24 cellular contexts compared by ENCODE assay signal in genomic region chr12:49562233-49562632, GRCh38. TPM values are rescaled to one million over a fixed set of nuclear protein-coding genes. Genes with fewer than 3 reads are reported as not detected.
DNase-seq lines count a peak whose midpoint lies in the region; ATAC-seq and TF ChIP-seq lines count a peak whose summit lies in the region.
"Had no signal": no experiment of that assay in that cellular context is flagged by ENCODE, and none has a peak within 500 bp of the region (broad histone marks: within the 10 kb centered on the region; RNA-seq: fewer than 3 reads in every experiment).

No MANE protein-coding gene starts in this region.

- POLR2A ChIA-PET in activated CD8-positive, alpha-beta T cell treated with anti-CD3 and anti-CD28 coated beads for 36 hours (lab: Charles Lee), result interaction anchor here (1.1 to 3.4 kb wide), 5 partner anchors 8 to 196 kb away, joined by 3 to 17 read pairs (median 4); partner anchors contain the start of genes KCNH3 and PRPF40B
- POLR2A ChIA-PET in activated CD8-positive, alpha-beta T cell treated with anti-CD3 and anti-CD28 coated beads, Interleukin-2, amount 10 ng/mL, durations not matched to agents 7 days and 5 days (lab: Charles Lee), result interaction anchor here (1.2 to 1.3 kb wide), 2 partner anchors 195 kb away, joined by 3 to 5 read pairs; partner anchors contain the start of gene SPATS2
- POLR2A ChIA-PET in HEK293 (lab: Yijun Ruan, JAX), result interaction anchor here (1.1 kb wide), 1 partner anchor 8 kb away, joined by 5 read pairs; no protein-coding TSS in a partner anchor

- H3K27ac Mint-ChIP-seq in activated CD8-positive, alpha-beta T cell treated with anti-CD3 and anti-CD28 coated beads for 36 hours, result peak overlapping the region; percentile 22
- H3K27ac Mint-ChIP-seq in activated CD8-positive, alpha-beta T cell treated with anti-CD3 and anti-CD28 coated beads, Interleukin-2, amount 10 ng/mL, durations not matched to agents 7 days and 5 days, result no peak overlapping the region
- H3K27ac Mint-ChIP-seq in nephron (no peak overlapping the region), osteocyte (ENCODE audit: unreplicated experiment) (no peak overlapping the region)
- H3K27ac Mint-ChIP-seq: CD8-positive, alpha-beta T cell had no signal

- no peak overlapping the region for H3K4me3 ChIP-seq in HEK293 (ENCODE audit: low read depth, low read length)
- H3K4me3 ChIP-seq: K562 had no signal

- no peaks in the 10 kb centered on the region for H3K27me3 Mint-ChIP-seq in activated CD8-positive, alpha-beta T cell treated with anti-CD3 and anti-CD28 coated beads for 36 hours
- H3K27me3 Mint-ChIP-seq in activated CD8-positive, alpha-beta T cell treated with anti-CD3 and anti-CD28 coated beads, Interleukin-2, amount 10 ng/mL, durations not matched to agents 7 days and 5 days (ENCODE audit: low read depth), result no peaks in the 10 kb centered on the region
- H3K27me3 Mint-ChIP-seq in nephron (ENCODE audit: low read depth) (no peaks in the 10 kb centered on the region), osteocyte (ENCODE audit: unreplicated experiment) (no peaks in the 10 kb centered on the region)

- H3K9me3 Mint-ChIP-seq in activated CD8-positive, alpha-beta T cell treated with anti-CD3 and anti-CD28 coated beads for 36 hours, result no peaks in the 10 kb centered on the region
- H3K9me3 Mint-ChIP-seq in activated CD8-positive, alpha-beta T cell treated with anti-CD3 and anti-CD28 coated beads, Interleukin-2, amount 10 ng/mL, durations not matched to agents 7 days and 5 days (ENCODE audit: insufficient read depth), result no peaks in the 10 kb centered on the region
- H3K9me3 Mint-ChIP-seq in nephron (no peaks in the 10 kb centered on the region), osteocyte (ENCODE audit: unreplicated experiment) (no peaks in the 10 kb centered on the region)
- H3K9me3 Mint-ChIP-seq: CD8-positive, alpha-beta T cell had no signal

- H3K4me1 ChIP-seq in HEK293 (ENCODE audit: control insufficient read depth, insufficient read depth, low read length), result no peaks in the 10 kb centered on the region
- H3K4me1 ChIP-seq: Caco-2 had no signal

- peaks cover 11 to 91% of the 10 kb centered on the region in 2 experiments for H3K36me3 ChIP-seq in HEK293 (ENCODE audit: control insufficient read depth in 2 of 2, insufficient read depth in 1 of 2, low read length in 2 of 2)

- H3K4me1 Mint-ChIP-seq in activated CD8-positive, alpha-beta T cell treated with anti-CD3 and anti-CD28 coated beads for 36 hours (ENCODE audit: low read depth), result peaks cover 52% of the 10 kb centered on the region
- peaks cover 70% of the 10 kb centered on the region for H3K4me1 Mint-ChIP-seq in activated CD8-positive, alpha-beta T cell treated with anti-CD3 and anti-CD28 coated beads, Interleukin-2, amount 10 ng/mL, durations not matched to agents 7 days and 5 days (ENCODE audit: low read depth)
- peaks cover 21% of the 10 kb centered on the region for H3K4me1 Mint-ChIP-seq in nephron
- H3K4me1 Mint-ChIP-seq in osteocyte (ENCODE audit: unreplicated experiment), result peaks cover 4% of the 10 kb centered on the region

- no peak for DNase-seq in activated CD8-positive, alpha-beta T cell treated with anti-CD3 and anti-CD28 coated beads for 36 hours
- DNase-seq in activated CD8-positive, alpha-beta T cell treated with anti-CD3 and anti-CD28 coated beads, Interleukin-2, amount 10 ng/mL, durations not matched to agents 7 days and 5 days, result no peak
- no peak for DNase-seq in osteocyte (ENCODE audit: extremely low spot score, unreplicated experiment)
- DNase-seq: C1 segment of cervical spinal cord; Caco-2; CD8-positive, alpha-beta T cell; DMS 273 treated with DMSO at 0.1 percent for 48 hours; DMS79; MV-4-11; NCI-H1105 treated with DMSO at 0.1 percent for 48 hours; NCI-H146; NCI-H1930; NCI-H2107; NCI-H524; NCI-H774; SHP77 had no signal

- H3K9me3 ChIP-seq in HEK293 (ENCODE audit: control insufficient read depth, insufficient read depth, low read depth, low read length), result no peaks in the 10 kb centered on the region
- H3K9me3 ChIP-seq: Caco-2 had no signal

- ATAC-seq in activated CD8-positive, alpha-beta T cell treated with anti-CD3 and anti-CD28 coated beads for 36 hours, result no peak
- no peak for ATAC-seq in activated CD8-positive, alpha-beta T cell treated with anti-CD3 and anti-CD28 coated beads, Interleukin-2, amount 10 ng/mL, durations not matched to agents 7 days and 5 days
- no peak for ATAC-seq in HG03354 (IDR thresholded peaks at IDR 0.05; ENCODE audit: poor library complexity, severe bottlenecking, unreplicated experiment)
- ATAC-seq in HG03469 (IDR thresholded peaks at IDR 0.05; ENCODE audit: unreplicated experiment), result no peak
- ATAC-seq: CD8-positive, alpha-beta T cell; HCT116; K562; Panc1 had no signal

- peaks cover 38% of the 10 kb centered on the region for H3K36me3 Mint-ChIP-seq in activated CD8-positive, alpha-beta T cell treated with anti-CD3 and anti-CD28 coated beads for 36 hours (ENCODE audit: low read depth)
- peaks cover 59% of the 10 kb centered on the region for H3K36me3 Mint-ChIP-seq in activated CD8-positive, alpha-beta T cell treated with anti-CD3 and anti-CD28 coated beads, Interleukin-2, amount 10 ng/mL, durations not matched to agents 7 days and 5 days (ENCODE audit: low read depth)
- peaks cover 27% of the 10 kb centered on the region for H3K36me3 Mint-ChIP-seq in nephron (ENCODE audit: low read depth)
- peaks cover 31% of the 10 kb centered on the region for H3K36me3 Mint-ChIP-seq in osteocyte (ENCODE audit: unreplicated experiment)

- CTCF ChIA-PET in activated CD8-positive, alpha-beta T cell treated with anti-CD3 and anti-CD28 coated beads for 36 hours (lab: Charles Lee), result interaction anchor here (0.6 to 3.2 kb wide), 6 partner anchors 8 to 374 kb away, joined by 3 to 17 read pairs (median 4); no protein-coding TSS in a partner anchor
- CTCF ChIA-PET in activated CD8-positive, alpha-beta T cell treated with anti-CD3 and anti-CD28 coated beads, Interleukin-2, amount 10 ng/mL, durations not matched to agents 7 days and 5 days (lab: Charles Lee), result interaction anchor here (1.7 to 5.3 kb wide), 3 partner anchors 9 to 61 kb away, joined by 6 to 41 read pairs (median 21); partner anchors contain the start of gene PRPF40B
- CTCF ChIA-PET in HEK293 (lab: Yijun Ruan, JAX), result interaction anchor here (1.1 to 2.2 kb wide), 4 partner anchors 8 to 231 kb away, joined by 4 to 13 read pairs (median 4); no protein-coding TSS in a partner anchor

- H3K27ac ChIP-seq in HEK293 (ENCODE audit: extremely low read depth, low read depth, low read length), result peak overlapping the region; percentile 9; the same call in 1 of the 2 replicates

- no peak for TF ChIP-seq CTCF in activated CD8-positive, alpha-beta T cell treated with anti-CD3 and anti-CD28 coated beads for 36 hours (IDR thresholded peaks at IDR 0.05)
- TF ChIP-seq CTCF in HEK293 (tag by site-specific recombination; IDR thresholded peaks at IDR 0.05) (no peak), nephron (IDR thresholded peaks at IDR 0.05; ENCODE audit: unreplicated experiment in 3 of 3) (no peak), osteocyte (IDR thresholded peaks at IDR 0.05) (no peak)

- H3K4me3 Mint-ChIP-seq in activated CD8-positive, alpha-beta T cell treated with anti-CD3 and anti-CD28 coated beads for 36 hours, result no peak overlapping the region
- no peak overlapping the region for H3K4me3 Mint-ChIP-seq in activated CD8-positive, alpha-beta T cell treated with anti-CD3 and anti-CD28 coated beads, Interleukin-2, amount 10 ng/mL, durations not matched to agents 7 days and 5 days
- peak overlapping the region in 2 of 3 experiments; percentile 22 to 53 for H3K4me3 Mint-ChIP-seq in nephron
- no peak overlapping the region for H3K4me3 Mint-ChIP-seq in osteocyte (ENCODE audit: unreplicated experiment)
- H3K4me3 Mint-ChIP-seq: CD8-positive, alpha-beta T cell had no signal

- intact Hi-C loops in activated CD8-positive, alpha-beta T cell treated with anti-CD3 and anti-CD28 coated beads for 36 hours (cut with micrococcal nuclease), result no loop called here

TF ChIP-seq in HEK293, 187 proteins besides CTCF, POLR2A, EP300 and RAD21 (continues in another document):
- TF ChIP-seq ATF2 (tag by site-specific recombination; IDR thresholded peaks at IDR 0.05; ENCODE audit: low read depth), result no peak

RNA-seq across cellular contexts. Expression of gene MCRS1, which starts 5.7 kb away (rescaled TPM):
- total RNA-seq in activated CD8-positive, alpha-beta T cell treated with anti-CD3 and anti-CD28 coated beads for 36 hours, result 10 to 100 TPM; 57.1 to 61.1 TPM
- total RNA-seq in activated CD8-positive, alpha-beta T cell treated with anti-CD3 and anti-CD28 coated beads, Interleukin-2, amount 10 ng/mL, durations not matched to agents 7 days and 5 days, result 10 to 100 TPM; 85.9 to 86.1 TPM
- 61.6 and 69.3 TPM in 2 replicates for total RNA-seq in osteocyte

RNA-seq across cellular contexts. Expression of gene KCNH3, which starts 23.4 kb away (rescaled TPM):
- 1 to 10 TPM; 8.0 to 9.1 TPM for total RNA-seq in activated CD8-positive, alpha-beta T cell treated with anti-CD3 and anti-CD28 coated beads for 36 hours
- total RNA-seq in activated CD8-positive, alpha-beta T cell treated with anti-CD3 and anti-CD28 coated beads, Interleukin-2, amount 10 ng/mL, durations not matched to agents 7 days and 5 days, result 1 to 10 TPM; 5.1 to 5.3 TPM
- 0.35 TPM in 1 of 2 replicates, not detected in the other for total RNA-seq in osteocyte
- total RNA-seq: MCF 10A had no signal

RNA-seq across cellular contexts. Expression of gene FAM186B, which starts 43.2 kb away (rescaled TPM):
- not detected for total RNA-seq in activated CD8-positive, alpha-beta T cell treated with anti-CD3 and anti-CD28 coated beads for 36 hours
- total RNA-seq in activated CD8-positive, alpha-beta T cell treated with anti-CD3 and anti-CD28 coated beads, Interleukin-2, amount 10 ng/mL, durations not matched to agents 7 days and 5 days, result under 1 TPM; 0.18 to 0.21 TPM
- 0.30 and 0.50 TPM in 2 replicates for total RNA-seq in osteocyte

Comparison
In these comparisons a context has a peak if more than half of its experiments do, and no peak if none do; other contexts are left out.
1. H3K4me3 Mint-ChIP-seq: peak in nephron (2 of 3); none in activated CD8-positive, alpha-beta T cell treated with anti-CD3 and anti-CD28 coated beads for 36 hours (single experiment), activated CD8-positive, alpha-beta T cell treated with anti-CD3 and anti-CD28 coated beads, Interleukin-2, amount 10 ng/mL, durations not matched to agents 7 days and 5 days (single experiment) and osteocyte (single experiment).